Comparison of ENCODE assay signal across 16 cellular contexts in genomic region chr13:48476674-48477073, GRCh38.
"Had no signal": no experiment of that assay in that cellular context is flagged by ENCODE, and none has a peak within 500 bp of the region (broad histone marks: within the 10 kb centered on the region; RNA-seq: fewer than 3 reads in every experiment).

No MANE protein-coding gene starts in this region.

- H3K36me3 ChIP-seq: prostate gland, thoracic aorta, upper lobe of right lung had no signal

- H3K27me3 ChIP-seq: body of pancreas, right lobe of liver, upper lobe of right lung had no signal

- H3K9me3 ChIP-seq: body of pancreas, prostate gland, right lobe of liver, thoracic aorta, upper lobe of right lung had no signal

- H3K4me3 ChIP-seq: body of pancreas, lung, prostate gland, right lobe of liver, thoracic aorta, upper lobe of right lung had no signal

- H3K27ac ChIP-seq: prostate gland, right lobe of liver, thoracic aorta, upper lobe of right lung had no signal

- ATAC-seq: activated CD8-positive, alpha-beta T cell treated with anti-CD3 and anti-CD28 coated beads for 36 hours; activated naive CD4-positive, alpha-beta T cell treated with anti-CD3 and anti-CD28 coated beads, Interleukin-2, amount 50 U/mL, for 72 hours; body of pancreas; stimulated activated naive CD8-positive, alpha-beta T cell treated with anti-CD3 and anti-CD28 coated beads, Interleukin-15, amount 100 ng/mL, for 72 hours; WTC11 had no signal

- H3K4me1 ChIP-seq: body of pancreas, prostate gland, upper lobe of right lung had no signal

- DNase-seq: activated CD4-positive, alpha-beta T cell treated with anti-CD3 and anti-CD28 coated beads for 48 hours; activated CD8-positive, alpha-beta T cell treated with anti-CD3 and anti-CD28 coated beads for 36 hours; activated effector memory CD4-positive, alpha-beta T cell treated with anti-CD3 and anti-CD28 coated beads, Interleukin-2, amount 50 U/mL, for 16 hours; activated T-cell treated with anti-CD3 and anti-CD28 coated beads, Interleukin-2, amount 50 U/mL, for 48 hours; amniotic stem cell; body of pancreas; endodermal cell; erythroblast; right lobe of liver; stimulated activated naive CD8-positive, alpha-beta T cell treated with anti-CD3 and anti-CD28 coated beads, Interleukin-15, amount 100 ng/mL, for 72 hours; upper lobe of right lung had no signal
